1 cellular context compared by ENCODE assay signal in genomic region chr14:70655110-70655826, GRCh38.
A peak's percentile ranks its signal among the peaks of the same experiment; 100 is the strongest.
TF ChIP-seq lines count a peak whose summit lies in the region.

No MANE protein-coding gene starts in this region.

TF ChIP-seq in GM12878, 131 proteins besides CTCF, POLR2A, EP300 and RAD21 (continued from another document):
- TF ChIP-seq ZNF384 (IDR thresholded peaks at IDR 0.05; ENCODE audit: borderline replicate concordance, low read depth, low read length) (peak; percentile 57), POLR2AphosphoS2 (IDR thresholded peaks at IDR 0.05; ENCODE audit: low read depth, low read length) (no peak), TCF3 (IDR thresholded peaks at IDR 0.05; ENCODE audit: borderline replicate concordance, insufficient read depth, low read depth, low read length) (no peak), HDAC6 (IDR thresholded peaks at IDR 0.05; ENCODE audit: unreplicated experiment) (no peak)
- TF ChIP-seq, protein P1, sequence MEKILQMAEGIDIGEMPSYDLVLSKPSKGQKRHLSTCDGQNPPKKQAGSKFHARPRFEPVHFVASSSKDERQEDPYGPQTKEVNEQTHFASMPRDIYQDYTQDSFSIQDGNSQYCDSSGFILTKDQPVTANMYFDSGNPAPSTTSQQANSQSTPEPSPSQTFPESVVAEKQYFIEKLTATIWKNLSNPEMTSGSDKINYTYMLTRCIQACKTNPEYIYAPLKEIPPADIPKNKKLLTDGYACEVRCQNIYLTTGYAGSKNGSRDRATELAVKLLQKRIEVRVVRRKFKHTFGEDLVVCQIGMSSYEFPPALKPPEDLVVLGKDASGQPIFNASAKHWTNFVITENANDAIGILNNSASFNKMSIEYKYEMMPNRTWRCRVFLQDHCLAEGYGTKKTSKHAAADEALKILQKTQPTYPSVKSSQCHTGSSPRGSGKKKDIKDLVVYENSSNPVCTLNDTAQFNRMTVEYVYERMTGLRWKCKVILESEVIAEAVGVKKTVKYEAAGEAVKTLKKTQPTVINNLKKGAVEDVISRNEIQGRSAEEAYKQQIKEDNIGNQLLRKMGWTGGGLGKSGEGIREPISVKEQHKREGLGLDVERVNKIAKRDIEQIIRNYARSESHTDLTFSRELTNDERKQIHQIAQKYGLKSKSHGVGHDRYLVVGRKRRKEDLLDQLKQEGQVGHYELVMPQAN (conservative IDR thresholded peaks at IDR 0.05), result no peak
